Comparison of ENCODE assay signal across 2 cellular contexts in genomic region chr17:45777388-45777787, GRCh38.
TF ChIP-seq lines count a peak whose summit lies in the region.

No MANE protein-coding gene starts in this region.

TF ChIP-seq in IMR-90, 13 proteins besides CTCF, POLR2A, EP300 and RAD21:
- TF ChIP-seq FOS (IDR thresholded peaks at IDR 0.05; ENCODE audit: low read depth, low read length) (no peak), CHD1 (IDR thresholded peaks at IDR 0.05; ENCODE audit: low read depth, low read length) (no peak), USF2 (IDR thresholded peaks at IDR 0.05; ENCODE audit: low read depth, low read length) (no peak), MAZ (IDR thresholded peaks at IDR 0.05; ENCODE audit: borderline replicate concordance, low read depth, low read length) (no peak), SMC3 (IDR thresholded peaks at IDR 0.05; ENCODE audit: low read depth, low read length) (no peak), BHLHE40 (IDR thresholded peaks at IDR 0.05; ENCODE audit: low read depth, low read length) (no peak), NFE2L2 (IDR thresholded peaks at IDR 0.05; ENCODE audit: low read depth, low read length) (no peak), ELK1 (IDR thresholded peaks at IDR 0.05; ENCODE audit: borderline replicate concordance, low read depth, low read length) (no peak), MAFK (IDR thresholded peaks at IDR 0.05; ENCODE audit: low read depth, low read length) (no peak), RFX5 (IDR thresholded peaks at IDR 0.05; ENCODE audit: low read depth, low read length) (no peak), MXI1 (IDR thresholded peaks at IDR 0.05; ENCODE audit: borderline replicate concordance, low read depth, low read length) (no peak), RCOR1 (IDR thresholded peaks at IDR 0.05; ENCODE audit: insufficient replicate concordance, low read length) (no peak), CEBPB (IDR thresholded peaks at IDR 0.05; ENCODE audit: low read depth, low read length) (no peak)
TF ChIP-seq in IMR-90: peak in this region for 0.

TF ChIP-seq in K562, 482 proteins besides CTCF, POLR2A, EP300 and RAD21:
- TF ChIP-seq ZNF197 (CRISPR knock-in tag; IDR thresholded peaks at IDR 0.05; ENCODE audit: low read depth) (no peak), ZNF639 (CRISPR knock-in tag; conservative IDR thresholded peaks at IDR 0.05 in 1 of 2, IDR thresholded peaks at IDR 0.05 in 1 of 2) (no peak), NRF1 (conservative IDR thresholded peaks at IDR 0.05 in 1 of 2, IDR thresholded peaks at IDR 0.05 in 1 of 2) (no peak), EHMT2 (IDR thresholded peaks at IDR 0.05) (0 out of 2 replicates have a peak, but pooled peaks have one; percentile 47), ZNF277 (CRISPR knock-in tag; IDR thresholded peaks at IDR 0.05; ENCODE audit: borderline replicate concordance) (no peak)
